ENCODE assay signal across 1 cellular context in the genomic region with DNA sequence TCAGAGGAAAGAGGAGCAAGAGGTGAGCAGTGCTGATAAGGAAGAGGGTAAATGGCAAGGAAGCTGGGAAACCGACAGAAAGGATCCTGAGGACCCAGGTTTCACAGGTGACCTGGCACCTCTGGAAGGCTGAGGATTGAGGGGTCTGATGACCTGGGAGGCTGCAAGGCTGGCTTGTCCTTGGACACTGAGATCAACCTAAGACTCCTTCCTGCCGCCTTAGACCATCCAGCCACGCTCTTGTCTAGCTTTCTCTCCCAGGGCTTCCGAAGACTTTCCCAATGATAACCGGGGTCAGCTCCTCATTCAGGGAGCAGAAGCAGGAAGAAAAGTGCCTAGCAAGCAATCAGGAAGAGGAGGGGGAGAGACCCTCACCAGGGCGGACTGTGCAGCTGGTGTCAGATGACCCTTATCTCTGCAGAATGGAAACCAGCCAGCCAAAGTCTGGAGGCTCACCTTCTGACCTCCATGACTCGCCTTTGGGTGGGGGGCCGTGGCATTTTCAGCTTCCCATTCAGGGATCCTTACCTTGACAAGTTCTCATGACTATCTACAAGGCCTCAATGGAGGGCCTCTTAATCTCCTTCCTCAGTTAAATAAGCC.
TF ChIP-seq lines count a peak whose summit lies in the region.

No MANE protein-coding gene starts in this region.

TF ChIP-seq in K562, 482 proteins besides CTCF, POLR2A, EP300 and RAD21 (continued from another document and continues in another):
- TF ChIP-seq, protein P1, sequence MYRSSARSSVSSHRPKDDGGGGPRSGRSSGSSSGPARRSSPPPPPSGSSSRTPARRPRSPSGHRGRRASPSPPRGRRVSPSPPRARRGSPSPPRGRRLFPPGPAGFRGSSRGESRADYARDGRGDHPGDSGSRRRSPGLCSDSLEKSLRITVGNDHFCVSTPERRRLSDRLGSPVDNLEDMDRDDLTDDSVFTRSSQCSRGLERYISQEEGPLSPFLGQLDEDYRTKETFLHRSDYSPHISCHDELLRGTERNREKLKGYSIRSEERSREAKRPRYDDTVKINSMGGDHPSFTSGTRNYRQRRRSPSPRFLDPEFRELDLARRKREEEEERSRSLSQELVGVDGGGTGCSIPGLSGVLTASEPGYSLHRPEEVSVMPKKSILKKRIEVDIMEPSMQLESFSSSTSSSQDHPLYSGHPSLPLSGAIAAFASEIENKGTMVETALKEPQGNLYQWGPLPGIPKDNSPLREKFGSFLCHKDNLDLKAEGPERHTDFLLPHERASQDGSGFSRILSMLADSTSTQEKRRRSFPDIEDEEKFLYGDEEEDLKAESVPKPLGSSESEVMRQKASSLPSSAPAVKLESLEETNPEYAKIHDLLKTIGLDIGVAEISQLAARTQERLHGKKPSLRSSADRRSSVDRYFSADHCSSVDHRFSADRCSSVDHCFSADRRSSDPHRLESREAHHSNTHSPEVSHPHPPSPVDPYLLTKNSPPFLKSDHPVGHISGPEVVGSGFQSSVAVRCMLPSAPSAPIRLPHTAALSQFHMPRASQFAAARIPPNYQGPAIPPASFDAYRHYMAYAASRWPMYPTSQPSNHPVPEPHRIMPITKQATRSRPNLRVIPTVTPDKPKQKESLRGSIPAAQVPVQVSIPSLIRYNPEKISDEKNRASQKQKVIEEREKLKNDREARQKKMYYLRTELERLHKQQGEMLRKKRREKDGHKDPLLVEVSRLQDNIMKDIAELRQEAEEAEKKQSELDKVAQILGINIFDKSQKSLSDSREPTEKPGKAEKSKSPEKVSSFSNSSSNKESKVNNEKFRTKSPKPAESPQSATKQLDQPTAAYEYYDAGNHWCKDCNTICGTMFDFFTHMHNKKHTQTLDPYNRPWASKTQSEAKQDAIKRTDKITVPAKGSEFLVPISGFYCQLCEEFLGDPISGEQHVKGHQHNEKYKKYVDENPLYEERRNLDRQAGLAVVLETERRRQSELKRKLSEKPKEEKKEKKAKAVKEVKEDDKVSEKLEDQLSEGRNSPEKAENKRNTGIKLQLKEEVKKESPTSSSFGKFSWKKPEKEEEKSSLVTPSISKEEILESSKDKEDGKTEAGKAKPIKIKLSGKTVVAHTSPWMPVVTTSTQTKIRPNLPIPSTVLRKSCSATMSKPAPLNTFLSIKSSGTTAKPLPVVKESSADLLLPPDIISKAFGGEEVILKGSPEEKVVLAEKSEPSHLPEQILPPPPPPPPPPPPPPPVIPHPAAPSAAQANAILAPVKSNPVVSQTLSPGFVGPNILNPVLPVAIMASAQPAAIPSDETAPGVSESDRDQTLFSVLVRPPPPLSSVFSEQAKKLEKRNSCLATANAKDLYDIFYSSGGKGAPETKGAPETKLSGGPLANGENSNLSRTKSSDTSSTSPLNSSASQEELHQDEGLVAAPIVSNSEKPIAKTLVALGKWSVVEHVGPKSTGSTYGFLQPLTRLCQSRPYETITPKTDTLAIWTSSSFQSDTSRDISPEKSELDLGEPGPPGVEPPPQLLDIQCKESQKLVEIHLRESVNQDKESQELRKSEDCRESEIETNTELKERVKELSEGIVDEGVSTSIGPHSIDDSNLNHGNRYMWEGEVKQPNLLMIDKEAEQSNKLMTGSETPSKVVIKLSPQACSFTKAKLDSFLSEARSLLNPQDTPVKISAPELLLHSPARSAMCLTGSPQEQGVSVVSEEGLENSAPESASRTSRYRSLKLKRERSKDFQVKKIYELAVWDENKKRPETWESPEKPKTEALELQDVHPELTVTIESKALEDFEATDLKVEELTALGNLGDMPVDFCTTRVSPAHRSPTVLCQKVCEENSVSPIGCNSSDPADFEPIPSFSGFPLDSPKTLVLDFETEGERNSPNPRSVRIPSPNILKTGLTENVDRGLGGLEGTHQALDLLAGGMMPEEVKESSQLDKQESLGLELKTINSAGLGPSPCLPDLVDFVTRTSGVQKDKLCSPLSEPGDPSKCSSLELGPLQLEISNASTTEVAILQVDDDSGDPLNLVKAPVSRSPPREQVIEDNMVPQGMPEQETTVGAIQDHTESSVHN (IDR thresholded peaks at IDR 0.05; ENCODE audit: borderline replicate concordance in 1 of 2, low read depth in 1 of 2) = no peak
- peak; percentile 86 for TF ChIP-seq SMAD4 (CRISPR knock-in tag; conservative IDR thresholded peaks at IDR 0.05)
- TF ChIP-seq, protein P2, sequence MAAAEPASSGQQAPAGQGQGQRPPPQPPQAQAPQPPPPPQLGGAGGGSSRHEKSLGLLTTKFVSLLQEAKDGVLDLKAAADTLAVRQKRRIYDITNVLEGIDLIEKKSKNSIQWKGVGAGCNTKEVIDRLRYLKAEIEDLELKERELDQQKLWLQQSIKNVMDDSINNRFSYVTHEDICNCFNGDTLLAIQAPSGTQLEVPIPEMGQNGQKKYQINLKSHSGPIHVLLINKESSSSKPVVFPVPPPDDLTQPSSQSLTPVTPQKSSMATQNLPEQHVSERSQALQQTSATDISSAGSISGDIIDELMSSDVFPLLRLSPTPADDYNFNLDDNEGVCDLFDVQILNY (CRISPR knock-in tag; IDR thresholded peaks at IDR 0.05) = no peak
- no peak for TF ChIP-seq CHD1 (IDR thresholded peaks at IDR 0.05; ENCODE audit: low read length)
- no peak for TF ChIP-seq SAP30 (IDR thresholded peaks at IDR 0.05; ENCODE audit: borderline replicate concordance, insufficient read depth, low read depth, low read length, poor library complexity, severe bottlenecking)
- TF ChIP-seq, protein P3, sequence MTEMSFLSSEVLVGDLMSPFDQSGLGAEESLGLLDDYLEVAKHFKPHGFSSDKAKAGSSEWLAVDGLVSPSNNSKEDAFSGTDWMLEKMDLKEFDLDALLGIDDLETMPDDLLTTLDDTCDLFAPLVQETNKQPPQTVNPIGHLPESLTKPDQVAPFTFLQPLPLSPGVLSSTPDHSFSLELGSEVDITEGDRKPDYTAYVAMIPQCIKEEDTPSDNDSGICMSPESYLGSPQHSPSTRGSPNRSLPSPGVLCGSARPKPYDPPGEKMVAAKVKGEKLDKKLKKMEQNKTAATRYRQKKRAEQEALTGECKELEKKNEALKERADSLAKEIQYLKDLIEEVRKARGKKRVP (CRISPR knock-in tag; IDR thresholded peaks at IDR 0.05) = no peak
- TF ChIP-seq C11orf30 (IDR thresholded peaks at IDR 0.05; ENCODE audit: low read depth) = peak; percentile 81
- peak; percentile 95; the same call in 1 of the 2 replicates for TF ChIP-seq GATAD2A (IDR thresholded peaks at IDR 0.05)
- TF ChIP-seq, protein P4, sequence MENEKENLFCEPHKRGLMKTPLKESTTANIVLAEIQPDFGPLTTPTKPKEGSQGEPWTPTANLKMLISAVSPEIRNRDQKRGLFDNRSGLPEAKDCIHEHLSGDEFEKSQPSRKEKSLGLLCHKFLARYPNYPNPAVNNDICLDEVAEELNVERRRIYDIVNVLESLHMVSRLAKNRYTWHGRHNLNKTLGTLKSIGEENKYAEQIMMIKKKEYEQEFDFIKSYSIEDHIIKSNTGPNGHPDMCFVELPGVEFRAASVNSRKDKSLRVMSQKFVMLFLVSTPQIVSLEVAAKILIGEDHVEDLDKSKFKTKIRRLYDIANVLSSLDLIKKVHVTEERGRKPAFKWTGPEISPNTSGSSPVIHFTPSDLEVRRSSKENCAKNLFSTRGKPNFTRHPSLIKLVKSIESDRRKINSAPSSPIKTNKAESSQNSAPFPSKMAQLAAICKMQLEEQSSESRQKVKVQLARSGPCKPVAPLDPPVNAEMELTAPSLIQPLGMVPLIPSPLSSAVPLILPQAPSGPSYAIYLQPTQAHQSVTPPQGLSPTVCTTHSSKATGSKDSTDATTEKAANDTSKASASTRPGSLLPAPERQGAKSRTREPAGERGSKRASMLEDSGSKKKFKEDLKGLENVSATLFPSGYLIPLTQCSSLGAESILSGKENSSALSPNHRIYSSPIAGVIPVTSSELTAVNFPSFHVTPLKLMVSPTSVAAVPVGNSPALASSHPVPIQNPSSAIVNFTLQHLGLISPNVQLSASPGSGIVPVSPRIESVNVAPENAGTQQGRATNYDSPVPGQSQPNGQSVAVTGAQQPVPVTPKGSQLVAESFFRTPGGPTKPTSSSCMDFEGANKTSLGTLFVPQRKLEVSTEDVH (IDR thresholded peaks at IDR 0.05; ENCODE audit: low read depth, partially characterized antibody) = no peak
- TF ChIP-seq SAFB (IDR thresholded peaks at IDR 0.05; ENCODE audit: borderline replicate concordance, low read depth, low read length) = no peak
- TF ChIP-seq, protein P5, sequence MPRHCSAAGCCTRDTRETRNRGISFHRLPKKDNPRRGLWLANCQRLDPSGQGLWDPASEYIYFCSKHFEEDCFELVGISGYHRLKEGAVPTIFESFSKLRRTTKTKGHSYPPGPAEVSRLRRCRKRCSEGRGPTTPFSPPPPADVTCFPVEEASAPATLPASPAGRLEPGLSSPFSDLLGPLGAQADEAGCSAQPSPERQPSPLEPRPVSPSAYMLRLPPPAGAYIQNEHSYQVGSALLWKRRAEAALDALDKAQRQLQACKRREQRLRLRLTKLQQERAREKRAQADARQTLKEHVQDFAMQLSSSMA (CRISPR knock-in tag; IDR thresholded peaks at IDR 0.05) = no peak
- TF ChIP-seq ZNF133 (CRISPR knock-in tag; IDR thresholded peaks at IDR 0.05) = 0 out of 2 replicates have a peak, but pooled peaks have one; percentile 30
- TF ChIP-seq TCF7 (IDR thresholded peaks at IDR 0.05; ENCODE audit: borderline replicate concordance) = no peak
- no peak for TF ChIP-seq POLR3G (IDR thresholded peaks at IDR 0.05; ENCODE audit: extremely low read depth, insufficient read length, insufficient replicate concordance)
- peak; percentile 60 for TF ChIP-seq FOXM1 (IDR thresholded peaks at IDR 0.05; ENCODE audit: low read depth)
- no peak for TF ChIP-seq FOXM1 (CRISPR knock-in tag; IDR thresholded peaks at IDR 0.05; ENCODE audit: low read depth)
- TF ChIP-seq EGR1 (conservative IDR thresholded peaks at IDR 0.05) = no peak
- no peak for TF ChIP-seq ZNF766 (CRISPR knock-in tag; conservative IDR thresholded peaks at IDR 0.05)
- TF ChIP-seq ZNF232 (CRISPR knock-in tag; IDR thresholded peaks at IDR 0.05) = no peak
- TF ChIP-seq NFIC (IDR thresholded peaks at IDR 0.05) = peak; percentile 89
- no peak for TF ChIP-seq TARDBP (IDR thresholded peaks at IDR 0.05)
- peak; percentile 69 for TF ChIP-seq CTBP1 (IDR thresholded peaks at IDR 0.05; ENCODE audit: borderline replicate concordance)
- TF ChIP-seq FOXA1 (IDR thresholded peaks at IDR 0.05; ENCODE audit: borderline replicate concordance) = no peak
- TF ChIP-seq, protein P6, sequence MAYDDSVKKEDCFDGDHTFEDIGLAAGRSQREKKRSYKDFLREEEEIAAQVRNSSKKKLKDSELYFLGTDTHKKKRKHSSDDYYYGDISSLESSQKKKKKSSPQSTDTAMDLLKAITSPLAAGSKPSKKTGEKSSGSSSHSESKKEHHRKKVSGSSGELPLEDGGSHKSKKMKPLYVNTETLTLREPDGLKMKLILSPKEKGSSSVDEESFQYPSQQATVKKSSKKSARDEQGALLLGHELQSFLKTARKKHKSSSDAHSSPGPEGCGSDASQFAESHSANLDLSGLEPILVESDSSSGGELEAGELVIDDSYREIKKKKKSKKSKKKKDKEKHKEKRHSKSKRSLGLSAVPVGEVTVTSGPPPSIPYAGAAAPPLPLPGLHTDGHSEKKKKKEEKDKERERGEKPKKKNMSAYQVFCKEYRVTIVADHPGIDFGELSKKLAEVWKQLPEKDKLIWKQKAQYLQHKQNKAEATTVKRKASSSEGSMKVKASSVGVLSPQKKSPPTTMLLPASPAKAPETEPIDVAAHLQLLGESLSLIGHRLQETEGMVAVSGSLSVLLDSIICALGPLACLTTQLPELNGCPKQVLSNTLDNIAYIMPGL (CRISPR knock-in tag; IDR thresholded peaks at IDR 0.05) = no peak
- TF ChIP-seq ZBTB7A (IDR thresholded peaks at IDR 0.05; ENCODE audit: borderline replicate concordance, control insufficient read depth, low read depth, low read length) = peak; percentile 99
- peak; percentile 52 for TF ChIP-seq NEUROD1 (IDR thresholded peaks at IDR 0.05; ENCODE audit: borderline replicate concordance, low read depth, low read length, partially characterized antibody)
- peak; percentile 92 for TF ChIP-seq ARID1B (IDR thresholded peaks at IDR 0.05)
- TF ChIP-seq, protein P7, sequence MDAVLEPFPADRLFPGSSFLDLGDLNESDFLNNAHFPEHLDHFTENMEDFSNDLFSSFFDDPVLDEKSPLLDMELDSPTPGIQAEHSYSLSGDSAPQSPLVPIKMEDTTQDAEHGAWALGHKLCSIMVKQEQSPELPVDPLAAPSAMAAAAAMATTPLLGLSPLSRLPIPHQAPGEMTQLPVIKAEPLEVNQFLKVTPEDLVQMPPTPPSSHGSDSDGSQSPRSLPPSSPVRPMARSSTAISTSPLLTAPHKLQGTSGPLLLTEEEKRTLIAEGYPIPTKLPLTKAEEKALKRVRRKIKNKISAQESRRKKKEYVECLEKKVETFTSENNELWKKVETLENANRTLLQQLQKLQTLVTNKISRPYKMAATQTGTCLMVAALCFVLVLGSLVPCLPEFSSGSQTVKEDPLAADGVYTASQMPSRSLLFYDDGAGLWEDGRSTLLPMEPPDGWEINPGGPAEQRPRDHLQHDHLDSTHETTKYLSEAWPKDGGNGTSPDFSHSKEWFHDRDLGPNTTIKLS (IDR thresholded peaks at IDR 0.05; ENCODE audit: borderline replicate concordance, low read depth) = 0 out of 2 replicates have a peak, but pooled peaks have one; percentile 29
- no peak for TF ChIP-seq ZNF124 (CRISPR knock-in tag; IDR thresholded peaks at IDR 0.05)
- TF ChIP-seq, protein P8, sequence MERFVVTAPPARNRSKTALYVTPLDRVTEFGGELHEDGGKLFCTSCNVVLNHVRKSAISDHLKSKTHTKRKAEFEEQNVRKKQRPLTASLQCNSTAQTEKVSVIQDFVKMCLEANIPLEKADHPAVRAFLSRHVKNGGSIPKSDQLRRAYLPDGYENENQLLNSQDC (CRISPR knock-in tag; IDR thresholded peaks at IDR 0.05) = no peak
- TF ChIP-seq, protein P9, sequence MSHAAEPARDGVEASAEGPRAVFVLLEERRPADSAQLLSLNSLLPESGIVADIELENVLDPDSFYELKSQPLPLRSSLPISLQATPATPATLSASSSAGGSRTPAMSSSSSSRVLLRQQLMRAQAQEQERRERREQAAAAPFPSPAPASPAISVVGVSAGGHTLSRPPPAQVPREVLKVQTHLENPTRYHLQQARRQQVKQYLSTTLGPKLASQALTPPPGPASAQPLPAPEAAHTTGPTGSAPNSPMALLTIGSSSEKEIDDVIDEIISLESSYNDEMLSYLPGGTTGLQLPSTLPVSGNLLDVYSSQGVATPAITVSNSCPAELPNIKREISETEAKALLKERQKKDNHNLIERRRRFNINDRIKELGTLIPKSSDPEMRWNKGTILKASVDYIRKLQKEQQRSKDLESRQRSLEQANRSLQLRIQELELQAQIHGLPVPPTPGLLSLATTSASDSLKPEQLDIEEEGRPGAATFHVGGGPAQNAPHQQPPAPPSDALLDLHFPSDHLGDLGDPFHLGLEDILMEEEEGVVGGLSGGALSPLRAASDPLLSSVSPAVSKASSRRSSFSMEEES (CRISPR knock-in tag; IDR thresholded peaks at IDR 0.05) = no peak
- TF ChIP-seq RFX5 (IDR thresholded peaks at IDR 0.05; ENCODE audit: low read depth, low read length) = no peak
- TF ChIP-seq ZNF274 (IDR thresholded peaks at IDR 0.05; ENCODE audit: borderline replicate concordance, low read depth, low read length) = no peak
- TF ChIP-seq NR3C1 (CRISPR knock-in tag; IDR thresholded peaks at IDR 0.05) = no peak
- TF ChIP-seq, protein P10, sequence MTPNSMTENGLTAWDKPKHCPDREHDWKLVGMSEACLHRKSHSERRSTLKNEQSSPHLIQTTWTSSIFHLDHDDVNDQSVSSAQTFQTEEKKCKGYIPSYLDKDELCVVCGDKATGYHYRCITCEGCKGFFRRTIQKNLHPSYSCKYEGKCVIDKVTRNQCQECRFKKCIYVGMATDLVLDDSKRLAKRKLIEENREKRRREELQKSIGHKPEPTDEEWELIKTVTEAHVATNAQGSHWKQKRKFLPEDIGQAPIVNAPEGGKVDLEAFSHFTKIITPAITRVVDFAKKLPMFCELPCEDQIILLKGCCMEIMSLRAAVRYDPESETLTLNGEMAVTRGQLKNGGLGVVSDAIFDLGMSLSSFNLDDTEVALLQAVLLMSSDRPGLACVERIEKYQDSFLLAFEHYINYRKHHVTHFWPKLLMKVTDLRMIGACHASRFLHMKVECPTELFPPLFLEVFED (CRISPR knock-in tag; conservative IDR thresholded peaks at IDR 0.05) = 0 out of 2 replicates have a peak, but pooled peaks have one; percentile 13
- TF ChIP-seq CREM (IDR thresholded peaks at IDR 0.05; ENCODE audit: low read depth) = peak; percentile 41; the same call in 1 of the 2 replicates
- peak; percentile 89 for TF ChIP-seq SMARCA4 (IDR thresholded peaks at IDR 0.05)
- TF ChIP-seq ATF7 (IDR thresholded peaks at IDR 0.05) = peak; percentile 67
